Comparison of ENCODE assay signal across 26 cellular contexts in the genomic region with DNA sequence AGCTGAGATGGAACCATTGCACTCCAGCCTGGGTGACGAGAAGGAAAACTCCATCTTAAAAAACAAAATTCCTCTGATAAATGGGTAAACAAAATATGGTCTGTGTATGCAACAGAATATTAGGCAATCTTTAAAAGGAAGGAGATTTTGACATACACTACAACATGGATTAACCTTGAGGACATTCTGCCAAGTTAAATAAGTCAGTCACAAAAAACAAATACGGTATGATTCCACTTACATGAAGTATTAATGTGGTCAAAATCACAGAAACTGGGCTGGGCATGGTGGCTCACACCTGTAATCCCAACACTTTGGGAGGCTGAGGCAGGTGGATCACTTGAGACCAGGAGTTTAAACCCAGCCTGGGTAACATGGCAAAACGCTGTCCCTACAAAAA. TPM values are rescaled to one million over a fixed set of nuclear protein-coding genes. Genes with fewer than 3 reads are reported as not detected.
A peak's percentile ranks its signal among the peaks of the same experiment; 100 is the strongest.
DNase-seq lines count a peak whose midpoint lies in the region; ATAC-seq, FAIRE-seq and TF ChIP-seq lines count a peak whose summit lies in the region.
"Had no signal": no experiment of that assay in that cellular context is flagged by ENCODE, and none has a peak within 500 bp of the region (broad histone marks: within the 10 kb centered on the region; RNA-seq: fewer than 3 reads in every experiment).

No MANE protein-coding gene starts in this region.

- no peaks in the 10 kb centered on the region for H3K9me3 Mint-ChIP-seq in stimulated activated effector memory CD8-positive, alpha-beta T cell treated with anti-CD3 and anti-CD28 coated beads, Interleukin-12 subunit alpha, Interleukin-12 subunit beta, amount 100 ng/mL, for 72 hours
- H3K9me3 Mint-ChIP-seq: brain; dendritic cell treated with granulocyte-macrophage colony-stimulating factor and Interleukin-4, amounts not matched to agents 40 ng/mL and 50 ng/mL, for 4 days; neural progenitor cell had no signal

- CTCF ChIA-PET in HepG2 (lab: Yijun Ruan, JAX; ENCODE audit: low intra/inter-chr PET ratio, low total read pairs), result no interaction called here

- H3K27ac ChIP-seq in adrenal gland (peak overlapping the region in 4 of 5 donors; percentile 23 to 49 (median 40)), HepG2 (ENCODE audit: extremely low read length, insufficient read depth, low read length) (peak overlapping the region; percentile 46), mesendoderm (ENCODE audit: low read depth, low read length) (no peak overlapping the region)
- H3K27ac ChIP-seq: neural progenitor cell, thoracic aorta had no signal

- no peak overlapping the region for H2BK15ac ChIP-seq in mesendoderm (replicated peaks; ENCODE audit: low read depth)

- H3K4me3 ChIP-seq in adrenal gland, result no peak overlapping the region
- H3K4me3 ChIP-seq in HepG2 (replicated peaks in 1 of 3; ENCODE audit: insufficient read depth in 1 of 3, low read depth in 2 of 3, low read length in 3 of 3), result no peak overlapping the region
- no peak overlapping the region for H3K4me3 ChIP-seq in mesendoderm (ENCODE audit: low read length)
- H3K4me3 ChIP-seq: neural progenitor cell, thoracic aorta had no signal

- in situ Hi-C loops in HepG2 (cut with HindIII; ENCODE audit: extremely low pct_ligation_motif_present, low pct_unique_long_range_greater_than_20kb), result no loop called here

- H3K9me3 ChIP-seq in adrenal gland (replicated peaks in 1 of 3) (no peaks in the 10 kb centered on the region), HepG2 (ENCODE audit: low read length) (no peaks in the 10 kb centered on the region)
- H3K9me3 ChIP-seq: thoracic aorta had no signal

- H3K79me2 ChIP-seq in HepG2 (ENCODE audit: insufficient read depth, low read length) (peaks cover 8% of the 10 kb centered on the region), mesendoderm (ENCODE audit: control insufficient read depth, insufficient read depth, low read length) (peaks cover 10% of the 10 kb centered on the region)

- WGBS in adrenal gland, 4 donors, result 31 to 53% (median 40%) methylated on average over 3 of the region's 3 CpGs
- 28% methylated on average over 3 of the region's 3 CpGs for WGBS in HepG2 (ENCODE audit: low lambda C conversion rate)
- WGBS in mesendoderm (ENCODE audit: extremely low coverage, insufficient coverage, low lambda C conversion rate), result no CpG with 5 or more reads among the region's 3 CpGs

- no TSS peak for BruUV-seq in HepG2 (replicated peaks; lab: Mats Ljungman, UMichigan)

- DNase-seq in HCEC 1CT (peak; percentile 25), adrenal gland (no peak), HepG2 (ENCODE audit: low spot score) (peak; percentile 63), islet precursor cell (no peak), cerebellar cortex (ENCODE audit: low spot score) (no peak), mesendoderm (no peak)
- no peak for DNase-seq in stimulated activated effector memory CD8-positive, alpha-beta T cell treated with anti-CD3 and anti-CD28 coated beads, Interleukin-12 subunit alpha, Interleukin-12 subunit beta, amount 100 ng/mL, for 72 hours (ENCODE audit: low spot score in 2 of 2)
- DNase-seq: activated CD4-positive, CD25-positive, alpha-beta regulatory T cell; activated T-cell treated with anti-CD3 and anti-CD28 coated beads, Interleukin-2, amount 50 U/mL, for 48 hours; COR-L47; hypothalamus; KG1; kidney glomerular epithelial cell; NCI-H1105; NCI-H748 treated with DMSO at 0.1 percent for 48 hours; stimulated activated CD8-positive, alpha-beta memory T cell treated with anti-CD3 and anti-CD28 coated beads, Interleukin-4, amount 100 ng/mL, for 48 hours had no signal

- TF ChIP-seq POLR2A in adrenal gland (IDR thresholded peaks at IDR 0.05) (no peak), HepG2 (IDR thresholded peaks at IDR 0.05; ENCODE audit: insufficient read depth in 1 of 2, low read depth in 2 of 2, low read length in 2 of 2) (no peak)

- H2BK120ac ChIP-seq in mesendoderm (ENCODE audit: low read depth, low read length), result no peak overlapping the region

- intact Hi-C loops in adrenal gland (cut with DNase I), result no loop called here
- intact Hi-C loops in HepG2 (cut with micrococcal nuclease; ENCODE audit: unreplicated experiment), result no loop called here

- H3K4ac ChIP-seq in mesendoderm (ENCODE audit: low read depth, low read length), result no peak overlapping the region

- TF ChIP-seq CTCF in adrenal gland (IDR thresholded peaks at IDR 0.05) (no peak), HepG2 (CRISPR knock-in tag; IDR thresholded peaks at IDR 0.05) (no peak)

- H3K9ac ChIP-seq in HepG2 (ENCODE audit: insufficient read depth, low read depth, low read length) (no peak overlapping the region), mesendoderm (ENCODE audit: low read length) (no peak overlapping the region)
- H3K9ac ChIP-seq: neural progenitor cell had no signal

- H4K20me1 ChIP-seq in HepG2 (ENCODE audit: insufficient read depth, low read length), result no peaks in the 10 kb centered on the region

- H3K56ac ChIP-seq in mesendoderm (ENCODE audit: low read length), result no peak overlapping the region

- TF ChIP-seq RAD21 in HepG2 (CRISPR knock-in tag; IDR thresholded peaks at IDR 0.05), result no peak

- H3K27ac Mint-ChIP-seq in stimulated activated effector memory CD8-positive, alpha-beta T cell treated with anti-CD3 and anti-CD28 coated beads, Interleukin-12 subunit alpha, Interleukin-12 subunit beta, amount 100 ng/mL, for 72 hours, result no peak overlapping the region
- H3K27ac Mint-ChIP-seq: activated naive CD8-positive, alpha-beta T cell; dendritic cell treated with granulocyte-macrophage colony-stimulating factor and Interleukin-4, amounts not matched to agents 40 ng/mL and 50 ng/mL, for 4 days; neural progenitor cell had no signal

- H3K79me1 ChIP-seq in mesendoderm (ENCODE audit: low read length), result peaks cover 10% of the 10 kb centered on the region

- H3K27me3 ChIP-seq in adrenal gland, result no peaks in the 10 kb centered on the region
- H3K27me3 ChIP-seq in HepG2 (ENCODE audit: control insufficient read depth in 1 of 2, insufficient read depth in 2 of 2, low read length in 2 of 2), result no peaks in the 10 kb centered on the region; a peak in 1 of 5 replicates
- H3K27me3 ChIP-seq in mesendoderm (ENCODE audit: insufficient read depth, low read length, poor library complexity), result no peaks in the 10 kb centered on the region
- H3K27me3 ChIP-seq: neural progenitor cell had no signal

- H2AFZ ChIP-seq in HepG2 (ENCODE audit: low read length), result no peak overlapping the region
- H2AFZ ChIP-seq: neural progenitor cell had no signal

- no peak overlapping the region; the same call in 1 of the 2 replicates for H3K4me2 ChIP-seq in HepG2 (ENCODE audit: low read depth, low read length)
- no peak overlapping the region for H3K4me2 ChIP-seq in mesendoderm (ENCODE audit: low read length)
- H3K4me2 ChIP-seq: neural progenitor cell had no signal

- H4K5ac ChIP-seq in mesendoderm (ENCODE audit: low read length), result no peak overlapping the region

- POLR2A ChIA-PET in HepG2 (lab: Yijun Ruan, JAX), result interaction anchor here (1.2 to 2.1 kb wide), 4 partner anchors 11 to 27 kb away, joined by 3 to 11 read pairs (median 7); a partner anchor contains a TSS

- peaks cover 7 to 14% of the 10 kb centered on the region in 2 donors for H3K4me1 ChIP-seq in adrenal gland (replicated peaks in 1 of 2)
- peaks cover 64% of the 10 kb centered on the region for H3K4me1 ChIP-seq in HepG2 (ENCODE audit: insufficient read depth, low read length)
- H3K4me1 ChIP-seq in mesendoderm (ENCODE audit: control insufficient read depth, low read depth, low read length), result no peaks in the 10 kb centered on the region

- H3K4me3 Mint-ChIP-seq in stimulated activated effector memory CD8-positive, alpha-beta T cell treated with anti-CD3 and anti-CD28 coated beads, Interleukin-12 subunit alpha, Interleukin-12 subunit beta, amount 100 ng/mL, for 72 hours, result peak overlapping the region; percentile 96
- H3K4me3 Mint-ChIP-seq: dendritic cell treated with granulocyte-macrophage colony-stimulating factor and Interleukin-4, amounts not matched to agents 40 ng/mL and 50 ng/mL, for 4 days; neural progenitor cell had no signal

- TF ChIP-seq EP300 in HepG2 (IDR thresholded peaks at IDR 0.05; ENCODE audit: low read depth in 2 of 2, low read length in 2 of 2) (peak in 1 of 2 experiments; percentile 63; a peak in 2 of 4 replicates), HepG2 (CRISPR knock-in tag; IDR thresholded peaks at IDR 0.05; ENCODE audit: borderline replicate concordance) (no peak)

- no peaks in the 10 kb centered on the region for H3K36me3 ChIP-seq in adrenal gland (replicated peaks in 1 of 2)
- H3K36me3 ChIP-seq in HepG2 (replicated peaks in 1 of 2; ENCODE audit: control insufficient read depth in 1 of 2, insufficient read depth in 2 of 2, low read length in 2 of 2), result no peaks in the 10 kb centered on the region
- no peaks in the 10 kb centered on the region for H3K36me3 ChIP-seq in mesendoderm (ENCODE audit: control insufficient read depth, insufficient read depth, low read length)
- H3K36me3 ChIP-seq: neural progenitor cell, thoracic aorta had no signal

- ATAC-seq in HepG2 (no peak), GM21786 (IDR thresholded peaks at IDR 0.05; ENCODE audit: unreplicated experiment) (no peak)
- no peak for ATAC-seq in stimulated activated effector memory CD8-positive, alpha-beta T cell treated with anti-CD3 and anti-CD28 coated beads, Interleukin-12 subunit alpha, Interleukin-12 subunit beta, amount 100 ng/mL, for 72 hours

- H4K8ac ChIP-seq in mesendoderm (ENCODE audit: low read depth, low read length), result no peak overlapping the region

- no peak overlapping the region for H3K18ac ChIP-seq in mesendoderm (ENCODE audit: low read length)

- H2BK5ac ChIP-seq in mesendoderm (ENCODE audit: low read length), result no peak overlapping the region

- H3K23ac ChIP-seq in mesendoderm (ENCODE audit: low read length), result no peak overlapping the region

- H2AK5ac ChIP-seq in mesendoderm (ENCODE audit: low read length), result no peak overlapping the region

- H3K4me1 Mint-ChIP-seq in stimulated activated effector memory CD8-positive, alpha-beta T cell treated with anti-CD3 and anti-CD28 coated beads, Interleukin-12 subunit alpha, Interleukin-12 subunit beta, amount 100 ng/mL, for 72 hours, result peaks cover 29% of the 10 kb centered on the region

- FAIRE-seq in HepG2 (lab: Jason Lieb, UNC), result no peak
- FAIRE-seq: frontal cortex, H1 had no signal

- H3K36me3 Mint-ChIP-seq in stimulated activated effector memory CD8-positive, alpha-beta T cell treated with anti-CD3 and anti-CD28 coated beads, Interleukin-12 subunit alpha, Interleukin-12 subunit beta, amount 100 ng/mL, for 72 hours, result peaks cover 21% of the 10 kb centered on the region
- H3K36me3 Mint-ChIP-seq: activated naive CD8-positive, alpha-beta T cell; brain; neural progenitor cell had no signal

RNA-seq across cellular contexts. Expression of a gene that starts 3.0 kb away (rescaled TPM):
- total RNA-seq in adrenal gland, result 10 to 100 TPM; 19.5 to 66.3 (median 35.8) TPM
- 10 to 100 TPM in 2 of 3 donors, 1 to 10 TPM in 1; 7.2 to 63.9 (median 39.4) TPM for polyA plus RNA-seq in adrenal gland
- total RNA-seq in HepG2 (2016; rRNA removed; fragmentation: Illumina TruSeq; extraction: Trizol), result 24.4 and 30.3 TPM in 2 replicates
- total RNA-seq in HepG2 (2016; cell fraction: cytosol; rRNA removed; fragmentation: Illumina TruSeq; extraction: Trizol; ENCODE audit: low read depth), result 8.7 and 10.7 TPM in 2 replicates
- total RNA-seq in HepG2 (2016; cell fraction: insoluble cytoplasmic fraction; rRNA removed; fragmentation: Illumina TruSeq; extraction: Trizol), result 24.3 and 28.9 TPM in 2 replicates
- 18.5 and 19.0 TPM in 2 replicates for total RNA-seq in HepG2 (2016; cell fraction: membrane; rRNA removed; fragmentation: Illumina TruSeq; extraction: Trizol)
- total RNA-seq in HepG2 (2016; cell fraction: nucleus; rRNA removed; fragmentation: Illumina TruSeq; extraction: Trizol), result 16.6 and 20.8 TPM in 2 replicates
- 27.4 and 34.2 TPM in 2 replicates for polyA plus RNA-seq in HepG2 (2011; rRNA removed)
- polyA plus RNA-seq in HepG2 (2011; cell fraction: cytosol; rRNA removed), result 26.3 and 39.4 TPM in 2 replicates
- polyA plus RNA-seq in HepG2 (2011; cell fraction: nucleus; rRNA removed), result 141 and 147 TPM in 2 replicates
- 31.4 and 36.8 TPM in 2 replicates for polyA plus RNA-seq in HepG2 (2012)
- 9.9 and 10.2 TPM in 2 replicates for polyA plus RNA-seq in HepG2 (2016; cell fraction: cytosol; fragmentation: Illumina TruSeq; extraction: Trizol; ENCODE audit: low read depth)
- 35.6 and 37.8 TPM in 2 replicates for polyA plus RNA-seq in HepG2 (2016; cell fraction: insoluble cytoplasmic fraction; fragmentation: Illumina TruSeq; extraction: Trizol; ENCODE audit: low read depth)
- polyA plus RNA-seq in HepG2 (2016; cell fraction: membrane; fragmentation: Illumina TruSeq; extraction: Trizol; ENCODE audit: low read depth), result 15.1 and 15.7 TPM in 2 replicates
- 59.4 and 67.1 TPM in 2 replicates for polyA plus RNA-seq in HepG2 (2016; cell fraction: nucleus; fragmentation: Illumina TruSeq; extraction: Trizol; ENCODE audit: insufficient read depth, low read depth)
- 7.0 and 28.3 TPM in 2 replicates for polyA minus RNA-seq in HepG2 (2011; rRNA and poly(A)+ RNA removed; ENCODE audit: low replicate concordance)
- 15.8 and 20.3 TPM in 2 replicates for polyA minus RNA-seq in HepG2 (2011; cell fraction: cytosol; rRNA and poly(A)+ RNA removed)
- polyA minus RNA-seq in HepG2 (2011; cell fraction: nucleus; rRNA and poly(A)+ RNA removed), result 11.1 and 17.4 TPM in 2 replicates
- 19.9 TPM for polyA plus RNA-seq in mesendoderm (2013, experiment 1 of 2)
- 20.3 TPM for polyA plus RNA-seq in mesendoderm (2013, experiment 2 of 2)

RNA-seq across cellular contexts. Expression of a gene that starts 17.0 kb away (rescaled TPM):
- total RNA-seq in adrenal gland (10 to 100 TPM in 7 of 8 donors, 1 to 10 TPM in 1; 8.5 to 51.5 (median 27.8) TPM), HepG2 (2016; rRNA removed; fragmentation: Illumina TruSeq; extraction: Trizol) (35.6 and 42.8 TPM in 2 replicates)
- polyA plus RNA-seq in adrenal gland (10 to 100 TPM in 2 of 3 donors, 1 to 10 TPM in 1; 4.6 to 44.7 (median 31.0) TPM), HepG2 (2011; rRNA removed) (15.1 and 23.1 TPM in 2 replicates)
- 29.0 and 33.1 TPM in 2 replicates for total RNA-seq in HepG2 (2016; cell fraction: cytosol; rRNA removed; fragmentation: Illumina TruSeq; extraction: Trizol; ENCODE audit: low read depth)
- total RNA-seq in HepG2 (2016; cell fraction: insoluble cytoplasmic fraction; rRNA removed; fragmentation: Illumina TruSeq; extraction: Trizol), result 34.7 and 46.1 TPM in 2 replicates
- total RNA-seq in HepG2 (2016; cell fraction: membrane; rRNA removed; fragmentation: Illumina TruSeq; extraction: Trizol), result 62.2 and 73.5 TPM in 2 replicates
- 17.6 and 21.2 TPM in 2 replicates for total RNA-seq in HepG2 (2016; cell fraction: nucleus; rRNA removed; fragmentation: Illumina TruSeq; extraction: Trizol)
- 9.6 and 21.1 TPM in 2 replicates for polyA plus RNA-seq in HepG2 (2011; cell fraction: cytosol; rRNA removed)
- polyA plus RNA-seq in HepG2 (2011; cell fraction: nucleus; rRNA removed), result 24.0 and 30.1 TPM in 2 replicates
- polyA plus RNA-seq in HepG2 (2012), result 20.1 and 21.2 TPM in 2 replicates
- 34.6 and 40.9 TPM in 2 replicates for polyA plus RNA-seq in HepG2 (2016; cell fraction: cytosol; fragmentation: Illumina TruSeq; extraction: Trizol; ENCODE audit: low read depth)
- polyA plus RNA-seq in HepG2 (2016; cell fraction: insoluble cytoplasmic fraction; fragmentation: Illumina TruSeq; extraction: Trizol; ENCODE audit: low read depth), result 47.2 and 47.3 TPM in 2 replicates
- polyA plus RNA-seq in HepG2 (2016; cell fraction: membrane; fragmentation: Illumina TruSeq; extraction: Trizol; ENCODE audit: low read depth), result 55.5 and 74.3 TPM in 2 replicates
- 38.1 and 41.9 TPM in 2 replicates for polyA plus RNA-seq in HepG2 (2016; cell fraction: nucleus; fragmentation: Illumina TruSeq; extraction: Trizol; ENCODE audit: insufficient read depth, low read depth)
- 11.1 and 37.8 TPM in 2 replicates for polyA minus RNA-seq in HepG2 (2011; rRNA and poly(A)+ RNA removed; ENCODE audit: low replicate concordance)
- polyA minus RNA-seq in HepG2 (2011; cell fraction: cytosol; rRNA and poly(A)+ RNA removed), result 24.6 and 29.7 TPM in 2 replicates
- 9.8 and 11.8 TPM in 2 replicates for polyA minus RNA-seq in HepG2 (2011; cell fraction: nucleus; rRNA and poly(A)+ RNA removed)
- polyA plus RNA-seq in mesendoderm (2013, experiment 1 of 2), result 50.7 TPM
- polyA plus RNA-seq in mesendoderm (2013, experiment 2 of 2), result 51.3 TPM

RNA-seq across cellular contexts. Expression of a gene that starts 37.7 kb away (rescaled TPM):
- total RNA-seq in adrenal gland (not detected), HepG2 (2016; rRNA removed; fragmentation: Illumina TruSeq; extraction: Trizol) (not detected in 2 replicates)
- polyA plus RNA-seq in adrenal gland (not detected), HepG2 (2011; rRNA removed) (not detected in 2 replicates)
- total RNA-seq in HepG2 (2016; cell fraction: cytosol; rRNA removed; fragmentation: Illumina TruSeq; extraction: Trizol; ENCODE audit: low read depth), result not detected in 2 replicates
- not detected in 2 replicates for total RNA-seq in HepG2 (2016; cell fraction: insoluble cytoplasmic fraction; rRNA removed; fragmentation: Illumina TruSeq; extraction: Trizol)
- not detected in 2 replicates for total RNA-seq in HepG2 (2016; cell fraction: membrane; rRNA removed; fragmentation: Illumina TruSeq; extraction: Trizol)
- total RNA-seq in HepG2 (2016; cell fraction: nucleus; rRNA removed; fragmentation: Illumina TruSeq; extraction: Trizol), result not detected in 2 replicates
- not detected in 2 replicates for polyA plus RNA-seq in HepG2 (2011; cell fraction: cytosol; rRNA removed)
- polyA plus RNA-seq in HepG2 (2011; cell fraction: nucleus; rRNA removed), result not detected in 2 replicates
- polyA plus RNA-seq in HepG2 (2012), result not detected in 2 replicates
- polyA plus RNA-seq in HepG2 (2016; cell fraction: cytosol; fragmentation: Illumina TruSeq; extraction: Trizol; ENCODE audit: low read depth), result not detected in 2 replicates
- polyA plus RNA-seq in HepG2 (2016; cell fraction: insoluble cytoplasmic fraction; fragmentation: Illumina TruSeq; extraction: Trizol; ENCODE audit: low read depth), result not detected in 2 replicates
- not detected in 2 replicates for polyA plus RNA-seq in HepG2 (2016; cell fraction: membrane; fragmentation: Illumina TruSeq; extraction: Trizol; ENCODE audit: low read depth)
- polyA plus RNA-seq in HepG2 (2016; cell fraction: nucleus; fragmentation: Illumina TruSeq; extraction: Trizol; ENCODE audit: insufficient read depth, low read depth), result not detected in 2 replicates
- not detected in 2 replicates for polyA minus RNA-seq in HepG2 (2011; rRNA and poly(A)+ RNA removed; ENCODE audit: low replicate concordance)
- not detected in 2 replicates for polyA minus RNA-seq in HepG2 (2011; cell fraction: cytosol; rRNA and poly(A)+ RNA removed)
- not detected in 2 replicates for polyA minus RNA-seq in HepG2 (2011; cell fraction: nucleus; rRNA and poly(A)+ RNA removed)
- not detected for polyA plus RNA-seq in mesendoderm (2013, experiment 1 of 2)
- polyA plus RNA-seq in mesendoderm (2013, experiment 2 of 2), result not detected
- total RNA-seq: H1; pulmonary artery endothelial cell; T-helper 1 cell treated with Interleukin-12 subunit alpha and Interleukin-12 subunit beta and Interleukin-4 antibody, amounts not matched to agents 30 ng/mL and 1 ng/mL, for 36 hours; thoracic aorta had no signal

RNA-seq across cellular contexts. Expression of a gene that starts 59.5 kb away (rescaled TPM):
- total RNA-seq in adrenal gland (under 1 TPM in 2 of 8 donors, not detected in 6; 0.11 to 0.19 TPM), HepG2 (2016; rRNA removed; fragmentation: Illumina TruSeq; extraction: Trizol) (not detected in 2 replicates)
- polyA plus RNA-seq in adrenal gland (under 1 TPM in 2 of 3 donors, not detected in 1; 0.09 to 0.13 TPM), HepG2 (2011; rRNA removed) (not detected in 2 replicates)
- total RNA-seq in HepG2 (2016; cell fraction: cytosol; rRNA removed; fragmentation: Illumina TruSeq; extraction: Trizol; ENCODE audit: low read depth), result not detected in 2 replicates
- total RNA-seq in HepG2 (2016; cell fraction: insoluble cytoplasmic fraction; rRNA removed; fragmentation: Illumina TruSeq; extraction: Trizol), result not detected in 2 replicates
- not detected in 2 replicates for total RNA-seq in HepG2 (2016; cell fraction: membrane; rRNA removed; fragmentation: Illumina TruSeq; extraction: Trizol)
- not detected in 2 replicates for total RNA-seq in HepG2 (2016; cell fraction: nucleus; rRNA removed; fragmentation: Illumina TruSeq; extraction: Trizol)
- polyA plus RNA-seq in HepG2 (2011; cell fraction: cytosol; rRNA removed), result 0.05 TPM in 1 of 2 replicates, not detected in the other
- polyA plus RNA-seq in HepG2 (2011; cell fraction: nucleus; rRNA removed), result not detected in 2 replicates
- not detected in 2 replicates for polyA plus RNA-seq in HepG2 (2012)
- polyA plus RNA-seq in HepG2 (2016; cell fraction: cytosol; fragmentation: Illumina TruSeq; extraction: Trizol; ENCODE audit: low read depth), result 0.06 TPM in 1 of 2 replicates, not detected in the other
- not detected in 2 replicates for polyA plus RNA-seq in HepG2 (2016; cell fraction: insoluble cytoplasmic fraction; fragmentation: Illumina TruSeq; extraction: Trizol; ENCODE audit: low read depth)
- polyA plus RNA-seq in HepG2 (2016; cell fraction: membrane; fragmentation: Illumina TruSeq; extraction: Trizol; ENCODE audit: low read depth), result not detected in 2 replicates
- polyA plus RNA-seq in HepG2 (2016; cell fraction: nucleus; fragmentation: Illumina TruSeq; extraction: Trizol; ENCODE audit: insufficient read depth, low read depth), result not detected in 2 replicates
- polyA minus RNA-seq in HepG2 (2011; rRNA and poly(A)+ RNA removed; ENCODE audit: low replicate concordance), result 0.32 TPM in 1 of 2 replicates, not detected in the other
- not detected in 2 replicates for polyA minus RNA-seq in HepG2 (2011; cell fraction: cytosol; rRNA and poly(A)+ RNA removed)
- polyA minus RNA-seq in HepG2 (2011; cell fraction: nucleus; rRNA and poly(A)+ RNA removed), result not detected in 2 replicates
- 0.03 TPM for polyA plus RNA-seq in mesendoderm (2013, experiment 1 of 2)
- polyA plus RNA-seq in mesendoderm (2013, experiment 2 of 2), result not detected
- total RNA-seq: frontal cortex; H1; pulmonary artery endothelial cell; T-helper 1 cell treated with Interleukin-12 subunit alpha and Interleukin-12 subunit beta and Interleukin-4 antibody, amounts not matched to agents 30 ng/mL and 1 ng/mL, for 36 hours; thoracic aorta had no signal
- polyA plus RNA-seq: H1 had no signal

Comparison
In these comparisons a context has a peak if more than half of its experiments do, and no peak if none do; other contexts are left out.
1. DNase-seq: peak in HCEC 1CT (single experiment) and HepG2 (single experiment); none in adrenal gland (0 of 7), stimulated activated effector memory CD8-positive, alpha-beta T cell treated with anti-CD3 and anti-CD28 coated beads, Interleukin-12 subunit alpha, Interleukin-12 subunit beta, amount 100 ng/mL, for 72 hours (0 of 2), islet precursor cell (single experiment), cerebellar cortex (single experiment) and mesendoderm (single experiment).